In genomic region chr1:231065510-231066241, GRCh38 we compare ENCODE assay signal across 21 cellular contexts.
"Had no signal": no experiment of that assay in that cellular context is flagged by ENCODE, and none has a peak within 500 bp of the region (broad histone marks: within the 10 kb centered on the region; RNA-seq: fewer than 3 reads in every experiment).

No MANE protein-coding gene starts in this region.

- H3K9me3 Mint-ChIP-seq: activated naive CD8-positive, alpha-beta T cell treated with anti-CD3 and anti-CD28 coated beads for 36 hours; stimulated activated naive CD8-positive, alpha-beta T cell treated with anti-CD3 and anti-CD28 coated beads, Interleukin-15, Interleukin-2, amounts not matched to agents 100 ng/mL and 50 ng/mL, for 24 hours; T-helper 1 cell treated with Interleukin-12 subunit alpha and Interleukin-12 subunit beta and Interleukin-4 antibody, amounts not matched to agents 30 μg/mL and 1 μg/mL, for 36 hours had no signal

- H3K27ac Mint-ChIP-seq: activated CD4-positive, alpha-beta T cell treated with anti-CD3 and anti-CD28 coated beads for 36 hours; activated naive CD8-positive, alpha-beta T cell treated with anti-CD3 and anti-CD28 coated beads for 36 hours; nephron progenitor cell; progenitor cell of endocrine pancreas; stimulated activated naive CD8-positive, alpha-beta T cell treated with anti-CD3 and anti-CD28 coated beads, Interleukin-15, Interleukin-2, amounts not matched to agents 100 ng/mL and 50 ng/mL, for 24 hours; T-helper 1 cell treated with Interleukin-12 subunit alpha and Interleukin-12 subunit beta and Interleukin-4 antibody, amounts not matched to agents 30 μg/mL and 1 μg/mL, for 36 hours; WTC11 had no signal

- H3K4me1 Mint-ChIP-seq: activated CD4-positive, alpha-beta T cell treated with anti-CD3 and anti-CD28 coated beads for 36 hours; activated naive CD8-positive, alpha-beta T cell treated with anti-CD3 and anti-CD28 coated beads for 36 hours had no signal

- H3K27ac ChIP-seq: body of pancreas, dorsolateral prefrontal cortex, hepatocyte, skin epidermis, suprapubic skin, transverse colon, vagina had no signal

- DNase-seq: activated CD4-positive, alpha-beta T cell treated with anti-CD3 and anti-CD28 coated beads for 36 hours; activated CD4-positive, alpha-beta T cell treated with anti-CD3 and anti-CD28 coated beads, Interleukin-2, amount 50 U/mL, for 48 hours; activated gamma-delta T cell; activated naive CD8-positive, alpha-beta T cell treated with anti-CD3 and anti-CD28 coated beads for 36 hours; amygdala; body of pancreas; central memory CD4-positive, alpha-beta T cell; dorsolateral prefrontal cortex; left cardiac atrium; nephron progenitor cell; right cardiac atrium; transverse colon had no signal

- H3K36me3 Mint-ChIP-seq: activated naive CD8-positive, alpha-beta T cell treated with anti-CD3 and anti-CD28 coated beads for 36 hours had no signal

- H3K4me3 ChIP-seq: body of pancreas, dorsolateral prefrontal cortex, hepatocyte, lung, skin epidermis, suprapubic skin, transverse colon, vagina had no signal

- H3K27me3 ChIP-seq: body of pancreas, dorsolateral prefrontal cortex, hepatocyte, suprapubic skin, transverse colon, vagina had no signal

- H3K9me3 ChIP-seq: body of pancreas, suprapubic skin, transverse colon, vagina had no signal

- H3K4me2 ChIP-seq: hepatocyte had no signal

- H2AFZ ChIP-seq: hepatocyte had no signal

- H3K27me3 Mint-ChIP-seq: activated CD4-positive, alpha-beta T cell treated with anti-CD3 and anti-CD28 coated beads for 36 hours had no signal

- H3K36me3 ChIP-seq: suprapubic skin, transverse colon, vagina had no signal

- H3K4me1 ChIP-seq: body of pancreas, suprapubic skin, transverse colon, vagina had no signal

- H3K4me3 Mint-ChIP-seq: activated CD4-positive, alpha-beta T cell treated with anti-CD3 and anti-CD28 coated beads for 36 hours; activated naive CD8-positive, alpha-beta T cell treated with anti-CD3 and anti-CD28 coated beads for 36 hours; nephron progenitor cell; stimulated activated naive CD8-positive, alpha-beta T cell treated with anti-CD3 and anti-CD28 coated beads, Interleukin-15, Interleukin-2, amounts not matched to agents 100 ng/mL and 50 ng/mL, for 24 hours; T-helper 1 cell treated with Interleukin-12 subunit alpha and Interleukin-12 subunit beta and Interleukin-4 antibody, amounts not matched to agents 30 μg/mL and 1 μg/mL, for 36 hours; WTC11 had no signal
